9 cellular contexts compared by ENCODE assay signal in genomic region chr3:130140756-130141155, GRCh38. TPM values are rescaled to one million over a fixed set of nuclear protein-coding genes. Genes with fewer than 3 reads are reported as not detected.
DNase-seq lines count a peak whose midpoint lies in the region; TF ChIP-seq lines count a peak whose summit lies in the region.
"Not testable (repeated sequence)": the region's sequence is repeated elsewhere in the genome, so short reads cannot be mapped to it uniquely, and the experiment has no call there.
"Had no signal": no experiment of that assay in that cellular context is flagged by ENCODE, and none has a peak within 500 bp of the region (broad histone marks: within the 10 kb centered on the region; RNA-seq: fewer than 3 reads in every experiment).

No MANE protein-coding gene starts in this region.

- CTCF ChIA-PET in AG04450 (lab: Charles Lee) = not testable (repeated sequence)

- not testable (repeated sequence) for H3K27me3 ChIP-seq in AG04450 (ENCODE audit: control insufficient read depth, insufficient read depth, low read length); SJSA1 (replicated peaks); brain microvascular endothelial cell (replicated peaks); cardiac muscle cell; neuronal stem cell (ENCODE audit: control insufficient read depth in 3 of 3, insufficient read depth in 3 of 3, low read depth in 1 of 3, low read length in 3 of 3); uterus

- H2BK5ac ChIP-seq in neuronal stem cell (ENCODE audit: low read length) = not testable (repeated sequence)

- POLR2A ChIA-PET in AG04450 (lab: Yijun Ruan, JAX) = not testable (repeated sequence)

- intact Hi-C loops in uterus (cut with DNase I; ENCODE audit: low total_unique reads) = not testable (repeated sequence)

- H3K9ac ChIP-seq in neuronal stem cell (ENCODE audit: low read depth, low read length, poor library complexity) = not testable (repeated sequence)

- not testable (repeated sequence) for H3K27ac ChIP-seq in AG04450 (ENCODE audit: low read depth, low read length); SJSA1; brain microvascular endothelial cell; neuronal stem cell (replicated peaks; ENCODE audit: low read length)
- H3K27ac ChIP-seq in cardiac muscle cell = peak overlapping the region; percentile 53
- peak overlapping the region in 1 of 2 donors; percentile 34 for H3K27ac ChIP-seq in uterus

- not testable (repeated sequence) for H3K18ac ChIP-seq in neuronal stem cell (ENCODE audit: low read length)

- not testable (repeated sequence) for H3K4ac ChIP-seq in neuronal stem cell (ENCODE audit: low read length)

- TF ChIP-seq CTCF in AG04450 (IDR thresholded peaks at IDR 0.05; ENCODE audit: low read depth, low read length); brain microvascular endothelial cell (IDR thresholded peaks at IDR 0.05; ENCODE audit: low read depth, low read length, missing control alignments); epithelial cell of esophagus (IDR thresholded peaks at IDR 0.05; ENCODE audit: insufficient read depth, low read depth, low read length, missing control alignments); cardiac muscle cell (IDR thresholded peaks at IDR 0.05; ENCODE audit: low read depth, low read length); uterus (IDR thresholded peaks at IDR 0.05): not testable (repeated sequence)

- not testable (repeated sequence) for H3K4me1 ChIP-seq in SJSA1 (replicated peaks); cardiac muscle cell (ENCODE audit: low read depth); neuronal stem cell (ENCODE audit: control insufficient read depth in 2 of 2, insufficient read depth in 1 of 2, low read depth in 1 of 2, low read length in 2 of 2); uterus

- in situ Hi-C loops in brain microvascular endothelial cell (cut with HindIII; ENCODE audit: low pct_ligation_motif_present, low sequenced_read_pairs) = not testable (repeated sequence)

- H2BK15ac ChIP-seq in neuronal stem cell (ENCODE audit: low read length) = not testable (repeated sequence)

- H4K8ac ChIP-seq in neuronal stem cell (ENCODE audit: low read depth, low read length) = not testable (repeated sequence)

- H3K9me3 ChIP-seq in AG04450 (ENCODE audit: control insufficient read depth, insufficient read depth, low read length); SJSA1 (replicated peaks); cardiac muscle cell (ENCODE audit: low read depth); neuronal stem cell (replicated peaks in 1 of 2; ENCODE audit: control insufficient read depth in 2 of 2, insufficient read depth in 1 of 2, low read depth in 1 of 2, low read length in 2 of 2); uterus: not testable (repeated sequence)

- not testable (repeated sequence) for H3K79me1 ChIP-seq in neuronal stem cell (ENCODE audit: low read depth, low read length)

- not testable (repeated sequence) for TF ChIP-seq POLR2A in uterus (IDR thresholded peaks at IDR 0.05)

- H3K36me3 ChIP-seq in SJSA1; brain microvascular endothelial cell (replicated peaks); cardiac muscle cell; neuronal stem cell (replicated peaks in 1 of 2; ENCODE audit: control insufficient read depth in 2 of 2, insufficient read depth in 2 of 2, low read length in 2 of 2); uterus: not testable (repeated sequence)

- H2BK120ac ChIP-seq in neuronal stem cell (ENCODE audit: low read depth, low read length) = not testable (repeated sequence)

- not testable (repeated sequence) for H3K14ac ChIP-seq in neuronal stem cell (ENCODE audit: low read length)

- not testable (repeated sequence) for H3K23ac ChIP-seq in neuronal stem cell (ENCODE audit: low read depth, low read length, poor library complexity)

- not testable (repeated sequence) for H2BK12ac ChIP-seq in neuronal stem cell (ENCODE audit: low read length)

- peak; percentile 51 for DNase-seq in AG04450 (ENCODE audit: low read depth, low spot score)
- DNase-seq in HCEC 1CT = peak; percentile 66
- DNase-seq in SJSA1 (ENCODE audit: low read depth in 1 of 2, low spot score in 2 of 2) = peak; percentile 18 to 46
- DNase-seq in brain microvascular endothelial cell = peak; percentile 71
- DNase-seq in epithelial cell of esophagus (ENCODE audit: low read depth) = peak; percentile 76
- DNase-seq in cardiac muscle cell (ENCODE audit: low read depth in 1 of 2, low spot score in 1 of 2) = peak; percentile 13 to 75
- peak; percentile 14 for DNase-seq in neuronal stem cell (ENCODE audit: low spot score)
- peak; percentile 25 to 48 for DNase-seq in uterus

- peak overlapping the region; percentile 22; the same call in 1 of the 2 replicates for H3K4me3 ChIP-seq in AG04450 (ENCODE audit: low read depth, low read length)
- not testable (repeated sequence) for H3K4me3 ChIP-seq in SJSA1; epithelial cell of esophagus (ENCODE audit: low read length); cardiac muscle cell; neuronal stem cell (ENCODE audit: low read length in 2 of 2); uterus
- H3K4me3 ChIP-seq in brain microvascular endothelial cell (ENCODE audit: low read depth, low read length) = peak overlapping the region; percentile 9

- H3K4me2 ChIP-seq in neuronal stem cell (ENCODE audit: insufficient read depth, low read length, poor library complexity, severe bottlenecking) = not testable (repeated sequence)

- not testable (repeated sequence) for H2AK5ac ChIP-seq in neuronal stem cell (ENCODE audit: low read depth, low read length)

- peak overlapping the region; percentile 64 for H2AFZ ChIP-seq in neuronal stem cell (ENCODE audit: low read length)

- no CpG with 5 or more reads among the region's 16 CpGs for WGBS in neuronal stem cell (ENCODE audit: extremely low coverage in 2 of 2, insufficient read length in 2 of 2, insufficient replicate concordance in 1 of 2), 2 donors

- not testable (repeated sequence) for H4K91ac ChIP-seq in neuronal stem cell (ENCODE audit: low read depth, low read length, poor library complexity)

RNA-seq across cellular contexts. Expression of gene ALG1L2, which starts 59.1 kb away (rescaled TPM):
- polyA plus RNA-seq in AG04450 (2011; rRNA removed) = 0.29 TPM in 1 of 2 replicates, not detected in the other
- polyA minus RNA-seq in AG04450 (2011; rRNA and poly(A)+ RNA removed) = not detected in 2 replicates
- 1.8 TPM in 1 of 2 replicates, not detected in the other for total RNA-seq in SJSA1 (2014; rRNA removed; shearing (Covaris generic))
- total RNA-seq in cardiac muscle cell = not detected in 2 replicates
- 2.6 and 3.4 TPM in 2 replicates for polyA plus RNA-seq in cardiac muscle cell
- polyA plus RNA-seq in neuronal stem cell (2013, experiment 1 of 2) = not detected
- 0.11 TPM for polyA plus RNA-seq in neuronal stem cell (2013, experiment 2 of 2)
- total RNA-seq in uterus = 1 to 10 TPM in 1 of 4 donors, not detected in 3; 4.0 TPM
- total RNA-seq: GM23338 had no signal

Comparison
In these comparisons a context has a peak if more than half of its experiments do, and no peak if none do; other contexts are left out.
1. DNase-seq: peak in every context shown above with its lines; median percentile 76 in epithelial cell of esophagus; 71 in brain microvascular endothelial cell; 66 in HCEC 1CT; 51 in AG04450; 44 in cardiac muscle cell; 36 in uterus; 32 in SJSA1; 14 in neuronal stem cell.